In genomic region chr3:129893616-129894070, GRCh38 we compare ENCODE assay signal across 8 cellular contexts. TPM values are rescaled to one million over a fixed set of nuclear protein-coding genes. Genes with fewer than 3 reads are reported as not detected.
A peak's percentile ranks its signal among the peaks of the same experiment; 100 is the strongest.
DNase-seq lines count a peak whose midpoint lies in the region; ATAC-seq and TF ChIP-seq lines count a peak whose summit lies in the region.

Gene TMCC1, minus strand, starts transcription at chr3:129893711.

- DNase-seq in DMS 273 treated with DMSO at 0.1 percent for 48 hours (lab: John Stamatoyannopoulos, UW) (peak; percentile 76), PC-9 (peak; percentile 83 to 96), esophagus squamous epithelium (lab: John Stamatoyannopoulos, UW) (peak; percentile 35), myocyte (ENCODE audit: low read depth) (peak; percentile 86)
- DNase-seq in activated T-cell treated with anti-CD3 and anti-CD28 coated beads, Interleukin-2, amount 50 U/mL, for 48 hours, result peak; percentile 84 to 90
- peak; percentile 75 to 90 for DNase-seq in stimulated activated CD8-positive, alpha-beta memory T cell treated with anti-CD3 and anti-CD28 coated beads, Interleukin-7, amount 100 ng/mL, for 4 hours (ENCODE audit: low read depth in 2 of 2)

- H3K36me3 Mint-ChIP-seq in IgD-negative memory B cell, result peaks cover 4% of the 10 kb centered on the region

- peak within 1 kb of the TSS; percentile 99 for H2AFZ ChIP-seq in PC-9

- no peaks in the 10 kb centered on the region for H3K9me3 Mint-ChIP-seq in IgD-negative memory B cell

- 0% methylated on average over 6 to 8 of the region's 58 CpGs for WGBS in esophagus squamous epithelium, 2 donors

- H3K27me3 Mint-ChIP-seq in IgD-negative memory B cell, result no peaks in the 10 kb centered on the region

- H3K9me3 ChIP-seq in PC-9 (ENCODE audit: insufficient read depth, low read depth) (no peaks in the 10 kb centered on the region), esophagus squamous epithelium (no peaks in the 10 kb centered on the region)

- peaks cover 27 to 36% (median 29%) of the 10 kb centered on the region in 3 donors for H3K4me1 Mint-ChIP-seq in IgD-negative memory B cell

- BruUV-seq in PC-9 (replicated peaks; lab: Mats Ljungman, UMichigan), result no TSS peak

- no peaks in the 10 kb centered on the region for H3K27me3 ChIP-seq in PC-9 (ENCODE audit: insufficient read depth, low read depth)
- no peaks in the 10 kb centered on the region for H3K27me3 ChIP-seq in esophagus squamous epithelium

- peak within 1 kb of the TSS; percentile 89 to 97 (median 96) for H3K4me3 Mint-ChIP-seq in IgD-negative memory B cell

- H3K27ac ChIP-seq in PC-9 (peak within 1 kb of the TSS; percentile 88), esophagus squamous epithelium (peak within 1 kb of the TSS; percentile 90 to 97 (median 94))

- H3K79me2 ChIP-seq in PC-9 (ENCODE audit: low read depth), result peaks cover 52% of the 10 kb centered on the region

- CTCF ChIA-PET in PC-9 (lab: Charles Lee), result interaction anchor here (0.6 to 1.6 kb wide), 4 partner anchors 10 to 803 kb away, joined by 3 to 4 read pairs (median 4); no protein-coding TSS in a partner anchor

- no peaks in the 10 kb centered on the region for H4K20me1 ChIP-seq in PC-9 (ENCODE audit: insufficient read depth)

- TF ChIP-seq CTCF in PC-9 (conservative IDR thresholded peaks at IDR 0.05), result no peak
- TF ChIP-seq CTCF in esophagus squamous epithelium (IDR thresholded peaks at IDR 0.05), result peak in 1 of 6 experiments; percentile 17

- H3F3A ChIP-seq in PC-9 (ENCODE audit: insufficient read depth, low read depth), result peaks cover 28% of the 10 kb centered on the region; the same call in 1 of the 2 replicates

- peak; percentile 83 for ATAC-seq in GM21528 (IDR thresholded peaks at IDR 0.05; ENCODE audit: low FRiP score, unreplicated experiment)

- peak in 2 of 4 donors; percentile 9 to 13 for TF ChIP-seq POLR2A in esophagus squamous epithelium (IDR thresholded peaks at IDR 0.05)

- H3K36me3 ChIP-seq in PC-9 (ENCODE audit: low read depth) (no peaks in the 10 kb centered on the region; the same call in 1 of the 2 replicates), esophagus squamous epithelium (peaks cover 0 to 7% (median 0%) of the 10 kb centered on the region in 3 donors)

- peaks cover 40% of the 10 kb centered on the region for H3K4me1 ChIP-seq in PC-9 (replicated peaks; ENCODE audit: insufficient read depth)
- H3K4me1 ChIP-seq in esophagus squamous epithelium, result peaks cover 14 to 51% (median 22%) of the 10 kb centered on the region in 3 donors

- H3K27ac Mint-ChIP-seq in IgD-negative memory B cell, result peak within 1 kb of the TSS; percentile 94 to 95 (median 95)

- POLR2A ChIA-PET in PC-9 (lab: Charles Lee; ENCODE audit: unreplicated experiment), result interaction anchor here (0.5 to 1.0 kb wide), 10 partner anchors 15 to 1526 kb away, joined by 3 to 10 read pairs (median 4); partner anchors contain the start of gene H1-8

- peak within 1 kb of the TSS; percentile 99 for H3K4me2 ChIP-seq in PC-9

- intact Hi-C loops in PC-9 (cut with micrococcal nuclease; ENCODE audit: unreplicated experiment), result loop anchor here (1.0 to 2.0 kb wide), 3 partner anchors 15 to 267 kb away; no protein-coding TSS in a partner anchor
- intact Hi-C loops in esophagus squamous epithelium (cut with DNase I), result no loop called here

- H3K9me2 ChIP-seq in PC-9 (ENCODE audit: insufficient read depth), result no peaks in the 10 kb centered on the region

- H3K4me3 ChIP-seq in PC-9 (peak within 1 kb of the TSS; percentile 100), esophagus squamous epithelium (peak within 1 kb of the TSS; percentile 79 to 92 (median 89))

RNA-seq across cellular contexts. Expression of gene TMCC1, which starts in this region (rescaled TPM):
- polyA plus RNA-seq in IgD-negative memory B cell, result 8.2 TPM
- 41.4 and 48.1 TPM in 2 replicates for total RNA-seq in PC-9 (2021)
- 10 to 100 TPM; 13.1 to 23.5 (median 18.4) TPM for total RNA-seq in esophagus squamous epithelium
- 20.8 and 23.2 TPM in 2 replicates for total RNA-seq in myocyte
- polyA plus RNA-seq in myocyte (2012), result 17.9 TPM

Comparison
In these comparisons a context has a peak if more than half of its experiments do, and no peak if none do; other contexts are left out.
1. Peak in every context shown above with its lines: DNase-seq, ATAC-seq, H3K4me3 ChIP-seq and H3K27ac ChIP-seq.
2. DNase-seq: peak in every context shown above with its lines; median percentile 90 in PC-9; 87 in activated T-cell treated with anti-CD3 and anti-CD28 coated beads, Interleukin-2, amount 50 U/mL, for 48 hours; 86 in myocyte; 82 in stimulated activated CD8-positive, alpha-beta memory T cell treated with anti-CD3 and anti-CD28 coated beads, Interleukin-7, amount 100 ng/mL, for 4 hours; 76 in DMS 273 treated with DMSO at 0.1 percent for 48 hours; 35 in esophagus squamous epithelium.